ENCODE assay signal across 12 cellular contexts in genomic region chr3:113546414-113546893, GRCh38. TPM values are rescaled to one million over a fixed set of nuclear protein-coding genes. Genes with fewer than 3 reads are reported as not detected.
DNase-seq lines count a peak whose midpoint lies in the region; ATAC-seq, FAIRE-seq and TF ChIP-seq lines count a peak whose summit lies in the region.
"Had no signal": no experiment of that assay in that cellular context is flagged by ENCODE, and none has a peak within 500 bp of the region (broad histone marks: within the 10 kb centered on the region; RNA-seq: fewer than 3 reads in every experiment).

No MANE protein-coding gene starts in this region.

- POLR2A ChIA-PET in K562 (lab: Yijun Ruan, JAX), result interaction anchor here (0.7 kb wide), 1 partner anchor 20 kb away, joined by 3 read pairs; no protein-coding TSS in a partner anchor

- no peak overlapping the region for H3K4me2 ChIP-seq in K562 (ENCODE audit: insufficient read depth, low read length)

- H3K9ac ChIP-seq in K562 (ENCODE audit: insufficient read depth in 1 of 2, low read depth in 2 of 2, low read length in 2 of 2), result no peak overlapping the region

- H3K27me3 ChIP-seq in K562 (ENCODE audit: control insufficient read depth in 2 of 2, insufficient read depth in 2 of 2, low read length in 2 of 2) (no peaks in the 10 kb centered on the region), uterus (no peaks in the 10 kb centered on the region)
- H3K27me3 ChIP-seq: SJSA1 had no signal

- no peak for TF ChIP-seq EP300 in K562 (IDR thresholded peaks at IDR 0.05; ENCODE audit: low read length)

- H3K4me3 ChIP-seq in K562 (no peak overlapping the region), uterus (no peak overlapping the region)
- H3K4me3 ChIP-seq: SJSA1 had no signal

- no peak for TF ChIP-seq CTCF in K562 (IDR thresholded peaks at IDR 0.05 in 2 of 3, conservative IDR thresholded peaks at IDR 0.05 in 1 of 3; ENCODE audit: insufficient read depth in 2 of 3, low read depth in 1 of 3, low read length in 3 of 3)
- TF ChIP-seq CTCF in uterus (IDR thresholded peaks at IDR 0.05), result no peak

- H3K9me3 ChIP-seq in K562 (replicated peaks; ENCODE audit: control insufficient read depth, insufficient read depth, low read depth, low read length), result no peaks in the 10 kb centered on the region
- peaks cover 0 to 2% of the 10 kb centered on the region in 2 donors for H3K9me3 ChIP-seq in uterus
- H3K9me3 ChIP-seq: SJSA1 had no signal

- no peaks in the 10 kb centered on the region for H3K79me2 ChIP-seq in K562 (ENCODE audit: control insufficient read depth, insufficient read depth, low read length)

- in situ Hi-C loops in K562 (cut with MboI), result no loop called here

- H3K4me1 ChIP-seq in K562 (replicated peaks in 1 of 2; ENCODE audit: control insufficient read depth in 2 of 2, insufficient read depth in 2 of 2, low read length in 2 of 2) (no peaks in the 10 kb centered on the region), uterus (no peaks in the 10 kb centered on the region)
- H3K4me1 ChIP-seq: SJSA1 had no signal

- CTCF ChIA-PET in K562 (lab: Yijun Ruan, JAX; ENCODE audit: low intra/inter-chr PET ratio), result no interaction called here

- H3K36me3 ChIP-seq in K562 (ENCODE audit: control insufficient read depth, insufficient read depth, low read length) (no peaks in the 10 kb centered on the region), uterus (no peaks in the 10 kb centered on the region)
- H3K36me3 ChIP-seq: SJSA1 had no signal

- DNase-seq in K562 (ENCODE audit: extremely low read depth in 1 of 4, low spot score in 3 of 4), result no peak
- no peak for DNase-seq in RKO (ENCODE audit: low spot score)
- no peak for DNase-seq in substantia nigra (lab: John Stamatoyannopoulos, UW)
- no peak for DNase-seq in uterus
- DNase-seq: activated naive CD4-positive, alpha-beta T cell treated with anti-CD3 and anti-CD28 coated beads, Interleukin-2, amount 50 U/mL, for 16 hours; left ventricle myocardium superior had no signal

- WGBS in K562 (ENCODE audit: insufficient coverage, low coverage, missing lambda C conversion rate), result 0% methylated on average over 2 of the region's 3 CpGs

- no peak overlapping the region for H2AFZ ChIP-seq in K562 (ENCODE audit: low read depth, low read length)

- no peak for FAIRE-seq in K562 (lab: Jason Lieb, UNC)

- H3K9me1 ChIP-seq in K562 (ENCODE audit: control insufficient read depth, insufficient read depth, low read length), result no peaks in the 10 kb centered on the region

- no peak for TF ChIP-seq POLR2A in K562 (conservative IDR thresholded peaks at IDR 0.05)
- TF ChIP-seq POLR2A in uterus (IDR thresholded peaks at IDR 0.05), result no peak

- H4K20me1 ChIP-seq in K562 (replicated peaks; ENCODE audit: control insufficient read depth, insufficient read depth, low read length), result no peaks in the 10 kb centered on the region

- H3K27ac ChIP-seq in K562 (ENCODE audit: extremely low read depth, low read depth, low read length), result no peak overlapping the region
- no peak overlapping the region for H3K27ac ChIP-seq in substantia nigra (ENCODE audit: low read depth, low read length, poor library complexity, severe bottlenecking)
- no peak overlapping the region for H3K27ac ChIP-seq in uterus
- H3K27ac ChIP-seq: epithelial cell of prostate, SJSA1 had no signal

- ATAC-seq in GM18861 (IDR thresholded peaks at IDR 0.05; ENCODE audit: unreplicated experiment) (peak; percentile 90), GM21515 (IDR thresholded peaks at IDR 0.05; ENCODE audit: unreplicated experiment) (peak; percentile 86), HG03196 (IDR thresholded peaks at IDR 0.05; ENCODE audit: unreplicated experiment) (peak; percentile 82), K562 (no peak)
- ATAC-seq: left ventricle myocardium superior had no signal

- no peak for TF ChIP-seq RAD21 in K562 (CRISPR knock-in tag; conservative IDR thresholded peaks at IDR 0.05 in 1 of 2, IDR thresholded peaks at IDR 0.05 in 1 of 2)

- intact Hi-C loops in K562 (cut with micrococcal nuclease) (no loop called here), uterus (cut with DNase I; ENCODE audit: low total_unique reads) (no loop called here)

- no TSS peak for BruUV-seq in K562 (replicated peaks; lab: Mats Ljungman, UMichigan)

TF ChIP-seq in K562, 482 proteins besides CTCF, POLR2A, EP300 and RAD21:
- TF ChIP-seq POLR2AphosphoS5 (IDR thresholded peaks at IDR 0.05; ENCODE audit: control insufficient read depth, insufficient read depth, low read depth, low read length) (no peak), SPI1 (IDR thresholded peaks at IDR 0.05; ENCODE audit: borderline replicate concordance, low read depth, low read length) (0 out of 2 replicates have a peak, but pooled peaks have one; percentile 2), ZNF232 (CRISPR knock-in tag; IDR thresholded peaks at IDR 0.05) (no peak)

RNA-seq across cellular contexts. Expression of gene SIDT1, which starts 14.1 kb away (rescaled TPM):
- not detected in 2 replicates for total RNA-seq in K562 (2011; cell fraction: chromatin; rRNA removed; ENCODE audit: low replicate concordance)
- total RNA-seq in K562 (2011; cell fraction: nucleolus; rRNA removed), result not detected in 2 replicates
- not detected in 2 replicates for total RNA-seq in K562 (2011; cell fraction: nucleoplasm; rRNA removed)
- total RNA-seq in K562 (2014; rRNA removed) (not detected in 2 replicates), K562 (2014; rRNA removed; fragmentation: Illumina TruSeq; extraction: Trizol) (not detected in 2 replicates), K562 (2015; rRNA removed; fragmentation: Illumina TruSeq; extraction: Trizol) (not detected in 2 replicates), K562 (2021) (0.18 TPM in 1 of 2 replicates, not detected in the other), uterus (1 to 10 TPM in 2 of 4 donors, not detected in 2; 1.8 to 3.7 TPM)
- polyA plus RNA-seq in K562 (2011; rRNA removed) (not detected in 2 replicates), K562 (2014; fragmentation: Illumina TruSeq; extraction: Trizol) (not detected in 2 replicates), K562 (2014; fragmentation: Nextera tagmentation; extraction: Ambion mirVana) (not detected), K562 (2014; rRNA removed) (not detected in 2 replicates)
- polyA plus RNA-seq in K562 (2011; cell fraction: cytosol; rRNA removed), result not detected in 2 replicates
- polyA plus RNA-seq in K562 (2011; cell fraction: nucleus; rRNA removed), result not detected in 2 replicates
- polyA plus RNA-seq in K562 (2012), result not detected in 2 replicates
- not detected in 2 replicates for polyA minus RNA-seq in K562 (2011; rRNA and poly(A)+ RNA removed)
- not detected in 2 replicates for polyA minus RNA-seq in K562 (2011; cell fraction: cytosol; rRNA and poly(A)+ RNA removed)
- polyA minus RNA-seq in K562 (2011; cell fraction: nucleus; rRNA and poly(A)+ RNA removed), result not detected in 2 replicates
- total RNA-seq: LHCN-M2, SJSA1 had no signal

RNA-seq across cellular contexts. Expression of gene SPICE1, which starts 31.5 kb away (rescaled TPM):
- 9.5 and 38.6 TPM in 2 replicates for total RNA-seq in K562 (2011; cell fraction: chromatin; rRNA removed; ENCODE audit: low replicate concordance)
- total RNA-seq in K562 (2011; cell fraction: nucleolus; rRNA removed), result 5.3 and 8.0 TPM in 2 replicates
- 12.2 and 21.6 TPM in 2 replicates for total RNA-seq in K562 (2011; cell fraction: nucleoplasm; rRNA removed)
- total RNA-seq in K562 (2014; rRNA removed) (3.3 and 5.0 TPM in 2 replicates), K562 (2014; rRNA removed; fragmentation: Illumina TruSeq; extraction: Trizol) (11.4 and 13.3 TPM in 2 replicates), K562 (2015; rRNA removed; fragmentation: Illumina TruSeq; extraction: Trizol) (7.5 and 8.1 TPM in 2 replicates), K562 (2021) (8.0 and 10.6 TPM in 2 replicates), uterus (10 to 100 TPM; 37.8 to 69.4 (median 59.1) TPM)
- polyA plus RNA-seq in K562 (2011; rRNA removed) (6.0 and 6.4 TPM in 2 replicates), K562 (2014; fragmentation: Illumina TruSeq; extraction: Trizol) (4.9 and 5.7 TPM in 2 replicates), K562 (2014; fragmentation: Nextera tagmentation; extraction: Ambion mirVana) (1 to 10 TPM; 2.4 to 3.5 TPM), K562 (2014; rRNA removed) (4.3 and 5.8 TPM in 2 replicates)
- 1.2 and 2.1 TPM in 2 replicates for polyA plus RNA-seq in K562 (2011; cell fraction: cytosol; rRNA removed)
- 7.0 and 8.3 TPM in 2 replicates for polyA plus RNA-seq in K562 (2011; cell fraction: nucleus; rRNA removed)
- polyA plus RNA-seq in K562 (2012), result 3.3 TPM in 2 replicates
- 13.9 and 15.9 TPM in 2 replicates for polyA minus RNA-seq in K562 (2011; rRNA and poly(A)+ RNA removed)
- polyA minus RNA-seq in K562 (2011; cell fraction: cytosol; rRNA and poly(A)+ RNA removed), result 3.9 and 8.5 TPM in 2 replicates
- polyA minus RNA-seq in K562 (2011; cell fraction: nucleus; rRNA and poly(A)+ RNA removed), result 16.7 and 25.0 TPM in 2 replicates
